Comparison of ENCODE assay signal across 14 cellular contexts in the genomic region with DNA sequence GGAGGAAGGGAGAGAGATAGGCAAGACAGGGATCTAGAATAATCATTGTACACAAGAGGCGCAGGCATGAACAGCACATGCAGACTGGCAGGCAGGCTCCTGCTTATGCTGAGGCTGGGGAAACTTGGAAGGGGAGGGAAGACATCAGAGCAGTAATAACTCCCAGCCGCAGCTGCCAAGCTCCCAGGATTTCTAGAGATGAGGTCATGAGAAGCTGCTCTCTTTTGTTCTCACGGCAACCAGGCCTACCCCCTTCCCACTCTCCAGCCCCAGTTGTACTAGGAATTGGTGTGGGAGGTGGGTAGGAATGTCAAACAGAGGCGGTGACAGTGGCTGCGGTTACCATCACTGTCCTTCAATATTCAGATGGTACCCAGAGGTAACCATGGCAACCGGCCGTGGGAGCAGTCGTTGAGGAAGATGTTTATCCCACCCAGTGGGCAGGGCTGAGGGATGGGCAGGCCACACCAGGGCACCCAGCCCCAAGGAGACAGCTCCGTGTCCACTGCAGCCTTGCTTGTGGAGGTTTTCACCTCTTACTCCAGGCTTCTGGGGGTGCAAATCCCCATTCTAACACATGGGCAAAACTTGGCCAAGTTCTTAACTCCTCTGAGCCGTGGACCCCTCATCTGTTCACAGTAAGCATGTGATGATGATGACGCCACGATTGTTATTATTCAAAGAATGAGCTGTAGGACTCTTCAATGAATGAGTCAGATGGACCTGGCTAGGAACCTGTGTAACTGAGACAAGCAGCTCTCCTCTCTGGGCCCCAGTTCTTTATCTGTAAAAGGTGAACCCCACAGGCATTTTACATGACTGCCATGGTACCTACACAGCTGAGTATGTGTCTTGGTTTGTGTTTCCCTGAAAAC.
A peak's percentile ranks its signal among the peaks of the same experiment; 100 is the strongest.
DNase-seq lines count a peak whose midpoint lies in the region; ATAC-seq and TF ChIP-seq lines count a peak whose summit lies in the region.
"Had no signal": no experiment of that assay in that cellular context is flagged by ENCODE, and none has a peak within 500 bp of the region (broad histone marks: within the 10 kb centered on the region; RNA-seq: fewer than 3 reads in every experiment).

No MANE protein-coding gene starts in this region.

- POLR2A ChIA-PET in activated CD4-positive, alpha-beta memory T cell treated with anti-CD3 and anti-CD28 coated beads for 36 hours (lab: Charles Lee), result no interaction called here

- CTCF ChIA-PET in activated CD4-positive, alpha-beta memory T cell treated with anti-CD3 and anti-CD28 coated beads for 36 hours (lab: Charles Lee), result no interaction called here

- H3K27ac Mint-ChIP-seq in natural killer cell treated with Interleukin-12 subunit alpha and Interleukin-12 subunit beta and Interleukin-15 and Interleukin-18, amount 100 ng/mL, for 72 hours, result no peak overlapping the region
- no peak overlapping the region for H3K27ac Mint-ChIP-seq in natural killer cell
- H3K27ac Mint-ChIP-seq in activated CD4-positive, alpha-beta memory T cell treated with anti-CD3 and anti-CD28 coated beads for 36 hours, result no peak overlapping the region

- no peak for TF ChIP-seq POLR2A in suprapubic skin (IDR thresholded peaks at IDR 0.05)

- no peaks in the 10 kb centered on the region for H3K9me3 ChIP-seq in aorta (ENCODE audit: control insufficient read depth, low read length)
- no peaks in the 10 kb centered on the region for H3K9me3 ChIP-seq in suprapubic skin
- H3K9me3 ChIP-seq: esophagus muscularis mucosa had no signal

- H3K4me1 Mint-ChIP-seq in natural killer cell treated with Interleukin-12 subunit alpha and Interleukin-12 subunit beta and Interleukin-15 and Interleukin-18, amount 100 ng/mL, for 72 hours (ENCODE audit: low read depth in 2 of 2), result peaks cover 0 to 6% of the 10 kb centered on the region in 2 donors
- H3K4me1 Mint-ChIP-seq in natural killer cell, result peaks cover 7 to 8% of the 10 kb centered on the region in 2 donors
- peaks cover 10% of the 10 kb centered on the region for H3K4me1 Mint-ChIP-seq in activated CD4-positive, alpha-beta memory T cell treated with anti-CD3 and anti-CD28 coated beads for 36 hours (ENCODE audit: low read depth)

- H3K9me3 Mint-ChIP-seq in natural killer cell treated with Interleukin-12 subunit alpha and Interleukin-12 subunit beta and Interleukin-15 and Interleukin-18, amount 100 ng/mL, for 72 hours, result no peaks in the 10 kb centered on the region
- peaks cover 0 to 3% of the 10 kb centered on the region in 2 donors for H3K9me3 Mint-ChIP-seq in natural killer cell
- H3K9me3 Mint-ChIP-seq in activated CD4-positive, alpha-beta memory T cell treated with anti-CD3 and anti-CD28 coated beads for 36 hours, result no peaks in the 10 kb centered on the region

- no peak for TF ChIP-seq EP300 in suprapubic skin (IDR thresholded peaks at IDR 0.05)

- H3K4me3 Mint-ChIP-seq in natural killer cell treated with Interleukin-12 subunit alpha and Interleukin-12 subunit beta and Interleukin-15 and Interleukin-18, amount 100 ng/mL, for 72 hours, result no peak overlapping the region
- H3K4me3 Mint-ChIP-seq in natural killer cell, result no peak overlapping the region
- H3K4me3 Mint-ChIP-seq in activated CD4-positive, alpha-beta memory T cell treated with anti-CD3 and anti-CD28 coated beads for 36 hours, result no peak overlapping the region

- H3K4me1 ChIP-seq in aorta (ENCODE audit: control insufficient read depth in 1 of 2, insufficient read depth in 2 of 2, low read length in 2 of 2), result peaks cover 2 to 4% of the 10 kb centered on the region in 2 donors
- peaks cover 9% of the 10 kb centered on the region for H3K4me1 ChIP-seq in suprapubic skin

- H3K27me3 ChIP-seq in aorta (ENCODE audit: control insufficient read depth in 1 of 2, insufficient read depth in 2 of 2, low read length in 1 of 2) (no peaks in the 10 kb centered on the region), suprapubic skin (no peaks in the 10 kb centered on the region)
- H3K27me3 ChIP-seq: esophagus muscularis mucosa had no signal

- peak; percentile 20 for DNase-seq in natural killer cell treated with Interleukin-12 subunit alpha and Interleukin-12 subunit beta and Interleukin-15 and Interleukin-18, amount 100 ng/mL, for 72 hours (ENCODE audit: low spot score)
- no peak for DNase-seq in natural killer cell
- DNase-seq in iPS-NIHi11 (ENCODE audit: low spot score), result peak; percentile 23
- DNase-seq in aorta, result no peak
- DNase-seq in activated CD4-positive, alpha-beta memory T cell treated with anti-CD3 and anti-CD28 coated beads for 36 hours, result no peak
- DNase-seq in GF-D8 (lab: John Stamatoyannopoulos, UW), result no peak
- DNase-seq in suprapubic skin (ENCODE audit: low spot score in 2 of 2), result no peak
- DNase-seq: activated naive CD4-positive, alpha-beta T cell treated with Interleukin-2 at 50 U/mL for 16 hours; Calu3; NCI-H1092; stimulated activated CD8-positive, alpha-beta memory T cell treated with anti-CD3 and anti-CD28 coated beads, Interleukin-4, amount 100 ng/mL, for 48 hours had no signal

- intact Hi-C loops in natural killer cell (cut with micrococcal nuclease), result no loop called here
- intact Hi-C loops in aorta (cut with DNase I), result no loop called here
- intact Hi-C loops in activated CD4-positive, alpha-beta memory T cell treated with anti-CD3 and anti-CD28 coated beads for 36 hours (cut with micrococcal nuclease), result no loop called here

- no peak for ATAC-seq in natural killer cell treated with Interleukin-12 subunit alpha and Interleukin-12 subunit beta and Interleukin-15 and Interleukin-18, amount 100 ng/mL, for 72 hours
- ATAC-seq in natural killer cell, result no peak
- peak; percentile 39 for ATAC-seq in aorta (ENCODE audit: low FRiP score)

- H3K4me3 ChIP-seq in aorta (ENCODE audit: low read length in 2 of 2) (no peak overlapping the region), suprapubic skin (no peak overlapping the region)
- H3K4me3 ChIP-seq: esophagus muscularis mucosa had no signal

- H3K27ac ChIP-seq in angular gyrus (ENCODE audit: low read depth, low read length) (peak overlapping the region; percentile 32), aorta (ENCODE audit: low read depth in 1 of 2, low read length in 2 of 2) (no peak overlapping the region), suprapubic skin (no peak overlapping the region)
- H3K27ac ChIP-seq: esophagus muscularis mucosa, VCaP had no signal

- no peaks in the 10 kb centered on the region for H3K36me3 Mint-ChIP-seq in natural killer cell treated with Interleukin-12 subunit alpha and Interleukin-12 subunit beta and Interleukin-15 and Interleukin-18, amount 100 ng/mL, for 72 hours
- no peaks in the 10 kb centered on the region for H3K36me3 Mint-ChIP-seq in natural killer cell
- no peaks in the 10 kb centered on the region for H3K36me3 Mint-ChIP-seq in activated CD4-positive, alpha-beta memory T cell treated with anti-CD3 and anti-CD28 coated beads for 36 hours

- H3K36me3 ChIP-seq in aorta (ENCODE audit: control insufficient read depth in 1 of 2, insufficient read depth in 2 of 2, low read length in 1 of 2), result no peaks in the 10 kb centered on the region
- no peaks in the 10 kb centered on the region for H3K36me3 ChIP-seq in suprapubic skin
- H3K36me3 ChIP-seq: esophagus muscularis mucosa had no signal

- 40 to 50% methylated on average over 12 of the region's 12 CpGs for WGBS in aorta, 2 donors
- WGBS in suprapubic skin, result 66% methylated on average over 5 of the region's 12 CpGs

- no peak for TF ChIP-seq CTCF in natural killer cell (IDR thresholded peaks at IDR 0.05)
- no peak for TF ChIP-seq CTCF in suprapubic skin (IDR thresholded peaks at IDR 0.05)

- H3K27me3 Mint-ChIP-seq in natural killer cell treated with Interleukin-12 subunit alpha and Interleukin-12 subunit beta and Interleukin-15 and Interleukin-18, amount 100 ng/mL, for 72 hours, result peaks cover 5 to 8% of the 10 kb centered on the region in 2 donors
- peaks cover 4 to 17% of the 10 kb centered on the region in 2 donors for H3K27me3 Mint-ChIP-seq in natural killer cell (ENCODE audit: low read depth in 2 of 2)
- peaks cover 1% of the 10 kb centered on the region for H3K27me3 Mint-ChIP-seq in activated CD4-positive, alpha-beta memory T cell treated with anti-CD3 and anti-CD28 coated beads for 36 hours

Comparison
In these comparisons a context has a peak if more than half of its experiments do, and no peak if none do; other contexts are left out.
1. DNase-seq: peak in natural killer cell treated with Interleukin-12 subunit alpha and Interleukin-12 subunit beta and Interleukin-15 and Interleukin-18, amount 100 ng/mL, for 72 hours (single experiment) and iPS-NIHi11 (single experiment); none in natural killer cell (single experiment), aorta (0 of 2), activated CD4-positive, alpha-beta memory T cell treated with anti-CD3 and anti-CD28 coated beads for 36 hours (single experiment), GF-D8 (single experiment) and suprapubic skin (0 of 2).